1 cellular context compared by ENCODE assay signal in the genomic region with DNA sequence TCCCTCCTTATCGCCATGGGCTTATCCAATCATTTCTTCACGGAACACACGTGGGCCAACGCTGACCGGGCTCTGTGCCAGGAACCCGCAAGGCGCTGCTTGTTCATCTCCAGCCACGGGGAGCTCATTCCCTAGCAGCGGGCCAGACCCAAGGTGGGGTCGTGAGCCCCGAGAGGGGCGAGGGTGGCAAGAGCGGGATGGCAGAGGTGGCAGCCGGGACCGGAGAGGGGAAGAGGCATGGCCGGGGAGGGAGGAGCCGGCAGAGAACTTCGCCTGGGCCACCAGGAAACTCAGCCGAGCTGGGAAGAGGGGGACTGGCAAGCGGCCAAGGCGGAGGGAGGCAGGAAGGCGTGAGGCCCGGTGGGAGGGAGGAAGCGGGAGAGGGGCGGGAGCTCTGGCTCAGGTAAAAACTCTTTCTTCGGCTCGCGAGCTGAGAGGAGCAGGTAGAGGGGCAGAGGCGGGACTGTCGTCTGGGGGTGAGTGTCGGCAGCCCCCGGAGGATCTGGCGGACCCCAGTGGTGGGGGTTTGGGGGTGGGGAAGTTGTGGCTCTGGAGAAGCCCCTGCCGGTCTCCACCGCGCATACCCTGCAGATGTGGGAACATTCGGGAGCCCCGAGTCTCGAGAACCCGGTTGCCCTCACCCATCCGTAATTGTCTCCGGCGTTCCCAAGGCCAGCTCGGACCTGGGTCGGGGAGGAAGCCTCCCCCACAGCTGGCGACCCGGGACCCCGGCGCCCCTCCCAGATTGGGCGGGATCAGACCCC.
TF ChIP-seq lines count a peak whose summit lies in the region.

A gene with protein sequence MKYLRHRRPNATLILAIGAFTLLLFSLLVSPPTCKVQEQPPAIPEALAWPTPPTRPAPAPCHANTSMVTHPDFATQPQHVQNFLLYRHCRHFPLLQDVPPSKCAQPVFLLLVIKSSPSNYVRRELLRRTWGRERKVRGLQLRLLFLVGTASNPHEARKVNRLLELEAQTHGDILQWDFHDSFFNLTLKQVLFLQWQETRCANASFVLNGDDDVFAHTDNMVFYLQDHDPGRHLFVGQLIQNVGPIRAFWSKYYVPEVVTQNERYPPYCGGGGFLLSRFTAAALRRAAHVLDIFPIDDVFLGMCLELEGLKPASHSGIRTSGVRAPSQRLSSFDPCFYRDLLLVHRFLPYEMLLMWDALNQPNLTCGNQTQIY (plus strand): TSS at position 408 of the 764 bp plus-strand sequence. CDS start 12,670 bp downstream, outside the sequence.

TF ChIP-seq in K562, 482 proteins besides CTCF, POLR2A, EP300 and RAD21 (continued from another document):
- TF ChIP-seq BRD9 (IDR thresholded peaks at IDR 0.05; ENCODE audit: low read depth, partially characterized antibody) = no peak
- TF ChIP-seq ZNF24 (IDR thresholded peaks at IDR 0.05) = peak; percentile 96
- peak; percentile 79; the same call in 1 of the 2 replicates for TF ChIP-seq CBFB (CRISPR knock-in tag; IDR thresholded peaks at IDR 0.05)
- no peak; the same call in 1 of the 2 replicates for TF ChIP-seq HDGF (IDR thresholded peaks at IDR 0.05)
- no peak for TF ChIP-seq RFX7 (CRISPR knock-in tag; IDR thresholded peaks at IDR 0.05)
- no peak for TF ChIP-seq ETV6 (IDR thresholded peaks at IDR 0.05; ENCODE audit: borderline replicate concordance in 1 of 2, low read depth in 2 of 2, low read length in 1 of 2)
- no peak for TF ChIP-seq ETV6 (CRISPR knock-in tag; IDR thresholded peaks at IDR 0.05; ENCODE audit: borderline replicate concordance)
- no peak for TF ChIP-seq CBFA2T2 (conservative IDR thresholded peaks at IDR 0.05)
- TF ChIP-seq, protein P1, sequence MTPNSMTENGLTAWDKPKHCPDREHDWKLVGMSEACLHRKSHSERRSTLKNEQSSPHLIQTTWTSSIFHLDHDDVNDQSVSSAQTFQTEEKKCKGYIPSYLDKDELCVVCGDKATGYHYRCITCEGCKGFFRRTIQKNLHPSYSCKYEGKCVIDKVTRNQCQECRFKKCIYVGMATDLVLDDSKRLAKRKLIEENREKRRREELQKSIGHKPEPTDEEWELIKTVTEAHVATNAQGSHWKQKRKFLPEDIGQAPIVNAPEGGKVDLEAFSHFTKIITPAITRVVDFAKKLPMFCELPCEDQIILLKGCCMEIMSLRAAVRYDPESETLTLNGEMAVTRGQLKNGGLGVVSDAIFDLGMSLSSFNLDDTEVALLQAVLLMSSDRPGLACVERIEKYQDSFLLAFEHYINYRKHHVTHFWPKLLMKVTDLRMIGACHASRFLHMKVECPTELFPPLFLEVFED (CRISPR knock-in tag; conservative IDR thresholded peaks at IDR 0.05) = no peak
- no peak; the same call in 1 of the 2 replicates for TF ChIP-seq LARP7 (IDR thresholded peaks at IDR 0.05)
- TF ChIP-seq, protein P2, sequence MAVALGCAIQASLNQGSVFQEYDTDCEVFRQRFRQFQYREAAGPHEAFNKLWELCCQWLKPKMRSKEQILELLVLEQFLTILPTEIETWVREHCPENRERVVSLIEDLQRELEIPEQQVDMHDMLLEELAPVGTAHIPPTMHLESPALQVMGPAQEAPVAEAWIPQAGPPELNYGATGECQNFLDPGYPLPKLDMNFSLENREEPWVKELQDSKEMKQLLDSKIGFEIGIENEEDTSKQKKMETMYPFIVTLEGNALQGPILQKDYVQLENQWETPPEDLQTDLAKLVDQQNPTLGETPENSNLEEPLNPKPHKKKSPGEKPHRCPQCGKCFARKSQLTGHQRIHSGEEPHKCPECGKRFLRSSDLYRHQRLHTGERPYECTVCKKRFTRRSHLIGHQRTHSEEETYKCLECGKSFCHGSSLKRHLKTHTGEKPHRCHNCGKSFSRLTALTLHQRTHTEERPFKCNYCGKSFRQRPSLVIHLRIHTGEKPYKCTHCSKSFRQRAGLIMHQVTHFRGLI (CRISPR knock-in tag; IDR thresholded peaks at IDR 0.05) = no peak
- TF ChIP-seq ZNF717 (CRISPR knock-in tag; IDR thresholded peaks at IDR 0.05) = no peak
- TF ChIP-seq MTF1 (CRISPR knock-in tag; IDR thresholded peaks at IDR 0.05; ENCODE audit: borderline replicate concordance) = no peak
- no peak for TF ChIP-seq NCOA4 (IDR thresholded peaks at IDR 0.05; ENCODE audit: partially characterized antibody)
- TF ChIP-seq ZNF217 (CRISPR knock-in tag; IDR thresholded peaks at IDR 0.05) = no peak
- no peak for TF ChIP-seq ZNF140 (CRISPR knock-in tag; IDR thresholded peaks at IDR 0.05)
- peak; percentile 84 for TF ChIP-seq MYC (IDR thresholded peaks at IDR 0.05; ENCODE audit: low read depth, low read length)
- peak; percentile 43; the same call in 1 of the 2 replicates for TF ChIP-seq MYC (CRISPR knock-in tag; IDR thresholded peaks at IDR 0.05; ENCODE audit: borderline replicate concordance, low read depth)
- TF ChIP-seq ZKSCAN3 (CRISPR knock-in tag; IDR thresholded peaks at IDR 0.05) = no peak
- TF ChIP-seq, protein P3, sequence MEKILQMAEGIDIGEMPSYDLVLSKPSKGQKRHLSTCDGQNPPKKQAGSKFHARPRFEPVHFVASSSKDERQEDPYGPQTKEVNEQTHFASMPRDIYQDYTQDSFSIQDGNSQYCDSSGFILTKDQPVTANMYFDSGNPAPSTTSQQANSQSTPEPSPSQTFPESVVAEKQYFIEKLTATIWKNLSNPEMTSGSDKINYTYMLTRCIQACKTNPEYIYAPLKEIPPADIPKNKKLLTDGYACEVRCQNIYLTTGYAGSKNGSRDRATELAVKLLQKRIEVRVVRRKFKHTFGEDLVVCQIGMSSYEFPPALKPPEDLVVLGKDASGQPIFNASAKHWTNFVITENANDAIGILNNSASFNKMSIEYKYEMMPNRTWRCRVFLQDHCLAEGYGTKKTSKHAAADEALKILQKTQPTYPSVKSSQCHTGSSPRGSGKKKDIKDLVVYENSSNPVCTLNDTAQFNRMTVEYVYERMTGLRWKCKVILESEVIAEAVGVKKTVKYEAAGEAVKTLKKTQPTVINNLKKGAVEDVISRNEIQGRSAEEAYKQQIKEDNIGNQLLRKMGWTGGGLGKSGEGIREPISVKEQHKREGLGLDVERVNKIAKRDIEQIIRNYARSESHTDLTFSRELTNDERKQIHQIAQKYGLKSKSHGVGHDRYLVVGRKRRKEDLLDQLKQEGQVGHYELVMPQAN (IDR thresholded peaks at IDR 0.05; ENCODE audit: borderline replicate concordance) = peak; percentile 69
- no peak for TF ChIP-seq RB1 (IDR thresholded peaks at IDR 0.05; ENCODE audit: low read depth)
- TF ChIP-seq POU5F1 (IDR thresholded peaks at IDR 0.05; ENCODE audit: borderline replicate concordance, low read depth, low read length, partially characterized antibody) = no peak
- no peak for TF ChIP-seq ETV1 (tag; conservative IDR thresholded peaks at IDR 0.05; ENCODE audit: low read depth)
- TF ChIP-seq ZBTB17 (CRISPR knock-in tag; IDR thresholded peaks at IDR 0.05) = peak; percentile 68; the same call in 1 of the 2 replicates
- TF ChIP-seq, protein P4, sequence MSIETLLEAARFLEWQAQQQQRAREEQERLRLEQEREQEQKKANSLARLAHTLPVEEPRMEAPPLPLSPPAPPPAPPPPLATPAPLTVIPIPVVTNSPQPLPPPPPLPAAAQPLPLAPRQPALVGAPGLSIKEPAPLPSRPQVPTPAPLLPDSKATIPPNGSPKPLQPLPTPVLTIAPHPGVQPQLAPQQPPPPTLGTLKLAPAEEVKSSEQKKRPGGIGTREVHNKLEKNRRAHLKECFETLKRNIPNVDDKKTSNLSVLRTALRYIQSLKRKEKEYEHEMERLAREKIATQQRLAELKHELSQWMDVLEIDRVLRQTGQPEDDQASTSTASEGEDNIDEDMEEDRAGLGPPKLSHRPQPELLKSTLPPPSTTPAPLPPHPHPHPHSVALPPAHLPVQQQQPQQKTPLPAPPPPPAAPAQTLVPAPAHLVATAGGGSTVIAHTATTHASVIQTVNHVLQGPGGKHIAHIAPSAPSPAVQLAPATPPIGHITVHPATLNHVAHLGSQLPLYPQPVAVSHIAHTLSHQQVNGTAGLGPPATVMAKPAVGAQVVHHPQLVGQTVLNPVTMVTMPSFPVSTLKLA (conservative IDR thresholded peaks at IDR 0.05) = peak; percentile 71 to 79; a peak in 2 of 4 replicates
- TF ChIP-seq, protein P5, sequence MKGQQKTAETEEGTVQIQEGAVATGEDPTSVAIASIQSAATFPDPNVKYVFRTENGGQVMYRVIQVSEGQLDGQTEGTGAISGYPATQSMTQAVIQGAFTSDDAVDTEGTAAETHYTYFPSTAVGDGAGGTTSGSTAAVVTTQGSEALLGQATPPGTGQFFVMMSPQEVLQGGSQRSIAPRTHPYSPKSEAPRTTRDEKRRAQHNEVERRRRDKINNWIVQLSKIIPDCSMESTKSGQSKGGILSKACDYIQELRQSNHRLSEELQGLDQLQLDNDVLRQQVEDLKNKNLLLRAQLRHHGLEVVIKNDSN (CRISPR knock-in tag; IDR thresholded peaks at IDR 0.05) = peak; percentile 72
- TF ChIP-seq ILK (tag; IDR thresholded peaks at IDR 0.05; ENCODE audit: borderline replicate concordance, low read depth) = no peak
- TF ChIP-seq RBM34 (IDR thresholded peaks at IDR 0.05; ENCODE audit: borderline replicate concordance, insufficient read depth, low read length) = no peak
- no peak for TF ChIP-seq SNIP1 (IDR thresholded peaks at IDR 0.05; ENCODE audit: low read depth)
- no peak for TF ChIP-seq NR4A1 (CRISPR knock-in tag; IDR thresholded peaks at IDR 0.05)
- TF ChIP-seq NR4A1 (tag; IDR thresholded peaks at IDR 0.05) = 0 out of 2 replicates have a peak, but pooled peaks have one; percentile 29
- TF ChIP-seq YBX1 (IDR thresholded peaks at IDR 0.05) = no peak
- TF ChIP-seq HMG20B (CRISPR knock-in tag; IDR thresholded peaks at IDR 0.05) = no peak
- TF ChIP-seq POLR2B (IDR thresholded peaks at IDR 0.05; ENCODE audit: low read depth, partially characterized antibody) = no peak
- TF ChIP-seq SRSF1 (IDR thresholded peaks at IDR 0.05; ENCODE audit: low read depth, low read length) = no peak
- TF ChIP-seq, protein P6, sequence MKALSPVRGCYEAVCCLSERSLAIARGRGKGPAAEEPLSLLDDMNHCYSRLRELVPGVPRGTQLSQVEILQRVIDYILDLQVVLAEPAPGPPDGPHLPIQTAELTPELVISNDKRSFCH (CRISPR knock-in tag; IDR thresholded peaks at IDR 0.05) = no peak
- TF ChIP-seq, protein P6 (tag; IDR thresholded peaks at IDR 0.05) = no peak
TF ChIP-seq in K562: peak in this region for 76.
